In the genomic region with DNA sequence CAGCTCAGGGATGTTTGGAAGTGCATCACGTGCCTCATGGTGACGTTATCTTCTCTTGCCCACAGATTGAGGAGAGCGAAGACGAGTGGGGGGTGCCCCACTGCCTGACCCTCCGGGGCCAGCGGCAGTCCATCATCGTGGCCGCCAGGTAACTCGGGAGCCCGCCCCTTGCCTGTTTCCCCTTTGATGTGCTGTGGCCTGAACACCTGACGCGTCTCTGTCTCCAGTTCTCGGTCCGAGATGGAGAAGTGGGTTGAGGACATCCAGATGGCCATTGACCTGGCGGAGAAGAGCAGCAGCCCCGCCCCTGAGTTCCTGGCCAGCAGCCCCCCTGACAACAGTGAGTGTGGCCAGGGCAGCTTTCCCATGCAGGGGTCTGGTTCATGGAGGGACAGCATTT, we compare ENCODE assay signal across 1 cellular context.
TF ChIP-seq lines count a peak whose summit lies in the region.

No MANE protein-coding gene starts in this region.

TF ChIP-seq in IMR-90, 13 proteins besides CTCF, POLR2A, EP300 and RAD21 (continued from another document):
- TF ChIP-seq SMC3 (IDR thresholded peaks at IDR 0.05; ENCODE audit: low read depth, low read length) = no peak
TF ChIP-seq in IMR-90: peak in this region for 0.
